ENCODE assay signal across 8 cellular contexts in genomic region chr12:120230326-120230973, GRCh38. TPM values are rescaled to one million over a fixed set of nuclear protein-coding genes. Genes with fewer than 3 reads are reported as not detected.
A peak's percentile ranks its signal among the peaks of the same experiment; 100 is the strongest.
DNase-seq lines count a peak whose midpoint lies in the region; ATAC-seq and TF ChIP-seq lines count a peak whose summit lies in the region.

No MANE protein-coding gene starts in this region.

- H3K27me3 ChIP-seq in Peyer's patch (no peaks in the 10 kb centered on the region), ectodermal cell (ENCODE audit: control insufficient read depth, insufficient read depth, low read length, poor library complexity, severe bottlenecking) (no peaks in the 10 kb centered on the region), aorta (ENCODE audit: control insufficient read depth in 1 of 2, insufficient read depth in 2 of 2, low read length in 1 of 2) (no peaks in the 10 kb centered on the region)

- H3K27ac ChIP-seq in Peyer's patch: peak overlapping the region; percentile 50 to 86 (median 78)
- H3K27ac ChIP-seq in ectodermal cell (ENCODE audit: insufficient read depth, low read depth, low read length, poor library complexity, severe bottlenecking): peak overlapping the region; percentile 86
- peak overlapping the region; percentile 100 for H3K27ac ChIP-seq in mesodermal cell (ENCODE audit: low read depth, low read length, severe bottlenecking)
- H3K27ac ChIP-seq in aorta (ENCODE audit: low read depth in 1 of 2, low read length in 2 of 2): peak overlapping the region; percentile 83 to 94

- H3K4me3 ChIP-seq in Peyer's patch (peak overlapping the region in 1 of 4 donors; percentile 16), ectodermal cell (ENCODE audit: insufficient read depth, low read depth, low read length) (peak overlapping the region; percentile 5), mesodermal cell (ENCODE audit: extremely low read depth, insufficient read depth, low read length, poor library complexity, severe bottlenecking) (peak overlapping the region; percentile 18), aorta (ENCODE audit: low read length in 2 of 2) (no peak overlapping the region)

- H3K4me1 ChIP-seq in Peyer's patch (peaks cover 23 to 98% (median 38%) of the 10 kb centered on the region in 4 donors), ectodermal cell (ENCODE audit: control insufficient read depth, insufficient read depth, low read length) (peaks cover 74% of the 10 kb centered on the region), mesodermal cell (ENCODE audit: control insufficient read depth, insufficient read depth, low read length, poor library complexity, severe bottlenecking) (peaks cover 80% of the 10 kb centered on the region), aorta (ENCODE audit: control insufficient read depth in 1 of 2, insufficient read depth in 2 of 2, low read length in 2 of 2) (no peaks in the 10 kb centered on the region)

- no peaks in the 10 kb centered on the region for H3K36me3 ChIP-seq in Peyer's patch
- H3K36me3 ChIP-seq in ectodermal cell (ENCODE audit: control insufficient read depth, insufficient read depth, low read length): no peaks in the 10 kb centered on the region
- peaks cover 25% of the 10 kb centered on the region for H3K36me3 ChIP-seq in mesodermal cell (ENCODE audit: control insufficient read depth, insufficient read depth, low read length)
- no peaks in the 10 kb centered on the region for H3K36me3 ChIP-seq in aorta (ENCODE audit: control insufficient read depth in 1 of 2, insufficient read depth in 2 of 2, low read length in 1 of 2)

- DNase-seq in NCI-H1417 (lab: John Stamatoyannopoulos, UW) (peak in 2 of 3 experiments; percentile 62 to 82), NCI-H1417 treated with DMSO at 0.1 percent for 48 hours (lab: John Stamatoyannopoulos, UW) (no peak), Peyer's patch (peak; percentile 30 to 74 (median 53)), aorta (peak in 1 of 2 donors; percentile 80), NCI-H526 treated with DMSO at 0.1 percent for 48 hours (lab: John Stamatoyannopoulos, UW) (no peak)

- WGBS in ectodermal cell, 2 experiments: 12% methylated on average over 9 of the region's 9 CpGs
- WGBS in mesodermal cell (ENCODE audit: insufficient coverage in 2 of 2), 2 experiments: 8 to 12% methylated on average over 4 of the region's 9 CpGs
- 11 to 13% methylated on average over 8 to 9 of the region's 9 CpGs for WGBS in aorta, 2 donors

- H3K9me3 ChIP-seq in Peyer's patch: no peaks in the 10 kb centered on the region
- H3K9me3 ChIP-seq in ectodermal cell (ENCODE audit: control insufficient read depth, low read length): no peaks in the 10 kb centered on the region
- H3K9me3 ChIP-seq in mesodermal cell (ENCODE audit: control insufficient read depth, low read length): no peaks in the 10 kb centered on the region
- no peaks in the 10 kb centered on the region for H3K9me3 ChIP-seq in aorta (ENCODE audit: control insufficient read depth, low read length)

- TF ChIP-seq CTCF in Peyer's patch (IDR thresholded peaks at IDR 0.05): no peak

- intact Hi-C loops in aorta (cut with DNase I): no loop called here

- ATAC-seq in aorta (ENCODE audit: low FRiP score) (peak; percentile 69), GM19395 (IDR thresholded peaks at IDR 0.05; ENCODE audit: unreplicated experiment) (no peak)

- no peak for TF ChIP-seq POLR2A in Peyer's patch (IDR thresholded peaks at IDR 0.05)

RNA-seq across cellular contexts. Expression of gene RPLP0, which starts 29.5 kb away (rescaled TPM):
- total RNA-seq in Peyer's patch (1,000 to 10,000 TPM; 1,101 to 2,555 (median 1,343) TPM), aorta (1,000 to 10,000 TPM; 1,136 to 1,236 TPM)
- polyA plus RNA-seq in ectodermal cell (2013, experiment 1 of 4): 4,068 TPM
- 4,116 TPM for polyA plus RNA-seq in ectodermal cell (2013, experiment 2 of 4)
- polyA plus RNA-seq in ectodermal cell (2013, experiment 3 of 4): 4,018 TPM
- 4,356 TPM for polyA plus RNA-seq in ectodermal cell (2013, experiment 4 of 4)
- 3,564 TPM for polyA plus RNA-seq in mesodermal cell (2013, experiment 1 of 2)
- polyA plus RNA-seq in mesodermal cell (2013, experiment 2 of 2): 3,441 TPM
- polyA plus RNA-seq in aorta: 1,000 to 10,000 TPM; 2,250 to 2,543 TPM

RNA-seq across cellular contexts. Expression of gene PXN, which starts 35.1 kb away (rescaled TPM):
- 100 to 1,000 TPM; 138 to 204 (median 177) TPM for total RNA-seq in Peyer's patch
- 48.1 TPM for polyA plus RNA-seq in ectodermal cell (2013, experiment 1 of 4)
- 45.3 TPM for polyA plus RNA-seq in ectodermal cell (2013, experiment 2 of 4)
- polyA plus RNA-seq in ectodermal cell (2013, experiment 3 of 4): 32.9 TPM
- polyA plus RNA-seq in ectodermal cell (2013, experiment 4 of 4): 37.0 TPM
- polyA plus RNA-seq in mesodermal cell (2013, experiment 1 of 2): 85.7 TPM
- 72.4 TPM for polyA plus RNA-seq in mesodermal cell (2013, experiment 2 of 2)
- 100 to 1,000 TPM; 111 to 138 TPM for total RNA-seq in aorta
- polyA plus RNA-seq in aorta: 10 to 100 TPM; 31.3 to 79.9 TPM

RNA-seq across cellular contexts. Expression of gene GCN1, which starts 35.9 kb away (rescaled TPM):
- total RNA-seq in Peyer's patch (100 to 1,000 TPM in 3 of 4 donors, 10 to 100 TPM in 1; 64.1 to 171 (median 126) TPM), aorta (10 to 100 TPM; 75.1 to 89.8 TPM)
- 65.4 TPM for polyA plus RNA-seq in ectodermal cell (2013, experiment 1 of 4)
- polyA plus RNA-seq in ectodermal cell (2013, experiment 2 of 4): 79.8 TPM
- polyA plus RNA-seq in ectodermal cell (2013, experiment 3 of 4): 55.4 TPM
- 59.0 TPM for polyA plus RNA-seq in ectodermal cell (2013, experiment 4 of 4)
- 50.4 TPM for polyA plus RNA-seq in mesodermal cell (2013, experiment 1 of 2)
- polyA plus RNA-seq in mesodermal cell (2013, experiment 2 of 2): 37.7 TPM
- 10 to 100 TPM in 1 of 2 donors, 1 to 10 TPM in 1; 6.4 to 22.1 TPM for polyA plus RNA-seq in aorta

Comparison
In these comparisons a context has a peak if more than half of its experiments do, and no peak if none do; other contexts are left out.
1. DNase-seq: peak in NCI-H1417 (2 of 3) and Peyer's patch (3 of 3); none in NCI-H1417 treated with DMSO at 0.1 percent for 48 hours (single experiment) and NCI-H526 treated with DMSO at 0.1 percent for 48 hours (single experiment).
2. H3K4me3 ChIP-seq: peak in ectodermal cell (single experiment) and mesodermal cell (single experiment); none in aorta (0 of 2).
3. Peak in every context shown above with its lines, with median percentiles within 50 percentile points of each other: H3K27ac ChIP-seq.